26 cellular contexts compared by ENCODE assay signal in genomic region chr15:91127236-91127914, GRCh38. TPM values are rescaled to one million over a fixed set of nuclear protein-coding genes. Genes with fewer than 3 reads are reported as not detected.
"Had no signal": no experiment of that assay in that cellular context is flagged by ENCODE, and none has a peak within 500 bp of the region (broad histone marks: within the 10 kb centered on the region; RNA-seq: fewer than 3 reads in every experiment).

No MANE protein-coding gene starts in this region.

- H3K4me1 Mint-ChIP-seq: activated CD4-positive, alpha-beta T cell treated with anti-CD3 and anti-CD28 coated beads, Interleukin-2, amount 10 ng/mL, durations not matched to agents 24 days and 14 days; brain; memory B cell; naive B cell; stimulated activated effector memory CD8-positive, alpha-beta T cell treated with anti-CD3 and anti-CD28 coated beads, Interleukin-12 subunit alpha, Interleukin-12 subunit beta, amount 100 ng/mL, for 72 hours had no signal

- H3K27ac Mint-ChIP-seq: activated CD4-positive, alpha-beta T cell treated with anti-CD3 and anti-CD28 coated beads, Interleukin-2, amount 10 ng/mL, durations not matched to agents 24 days and 14 days; activated CD8-positive, alpha-beta T cell treated with anti-CD3 and anti-CD28 coated beads for 36 hours; activated naive CD8-positive, alpha-beta T cell treated with anti-CD3 and anti-CD28 coated beads, Interleukin-2, amount 10 ng/mL, durations not matched to agents 7 days and 5 days; activated T-cell treated with anti-CD3 and anti-CD28 coated beads, Interleukin-2, amount 50 U/mL, for 24 hours; activated T-helper 2 cell treated with anti-CD3 and anti-CD28 coated beads, Interferon-gamma antibody, Interleukin-2, Interleukin-4, amounts not matched to agents 10 μg/mL and 5 μg/mL and 100 μg/mL, durations not matched to agents 14 hours and 24 hours and 36 hours; memory B cell; stimulated activated effector memory CD8-positive, alpha-beta T cell treated with anti-CD3 and anti-CD28 coated beads, Interleukin-12 subunit alpha, Interleukin-12 subunit beta, amount 100 ng/mL, for 72 hours had no signal

- H3K4me1 ChIP-seq: esophagus muscularis mucosa, gastroesophageal sphincter, pancreas, sigmoid colon, upper lobe of left lung had no signal

- H3K9me3 ChIP-seq: esophagus muscularis mucosa, gastroesophageal sphincter, heart right ventricle, mucosa of descending colon, pancreas, sigmoid colon, thoracic aorta, upper lobe of left lung had no signal

- H3K27me3 ChIP-seq: pancreas, upper lobe of left lung had no signal

- H3K27ac ChIP-seq: esophagus muscularis mucosa, gastroesophageal sphincter, heart right ventricle, pancreas, sigmoid colon, thoracic aorta, upper lobe of left lung had no signal

- ATAC-seq: activated CD8-positive, alpha-beta T cell treated with anti-CD3 and anti-CD28 coated beads for 36 hours; gastroesophageal sphincter; heart right ventricle; left ventricle myocardium superior; mucosa of descending colon; pancreas; stimulated activated effector memory CD8-positive, alpha-beta T cell treated with anti-CD3 and anti-CD28 coated beads, Interleukin-12 subunit alpha, Interleukin-12 subunit beta, amount 100 ng/mL, for 72 hours had no signal

- DNase-seq: activated CD4-positive, alpha-beta T cell treated with anti-CD3 and anti-CD28 coated beads, Interleukin-2, amount 10 ng/mL, durations not matched to agents 24 days and 14 days; activated CD4-positive, CD25-positive, alpha-beta regulatory T cell; activated CD8-positive, alpha-beta T cell treated with anti-CD3 and anti-CD28 coated beads for 36 hours; activated naive CD4-positive, alpha-beta T cell treated with Interleukin-2 at 50 U/mL for 16 hours; activated naive CD8-positive, alpha-beta T cell treated with anti-CD3 and anti-CD28 coated beads, Interleukin-2, amount 10 ng/mL, durations not matched to agents 7 days and 5 days; activated T-cell treated with anti-CD3 and anti-CD28 coated beads, Interleukin-2, amount 50 U/mL, for 24 hours; central memory CD4-positive, alpha-beta T cell; effector CD8-positive, alpha-beta T cell; heart right ventricle; left ventricle myocardium superior; mucosa of descending colon; naive B cell; pancreas; sigmoid colon; stimulated activated CD4-positive, alpha-beta T cell treated with anti-CD3 and anti-CD28 coated beads, Interleukin-4, amount 100 ng/mL, for 24 hours; T-helper 9 cell; upper lobe of left lung had no signal

- H3K4me3 Mint-ChIP-seq: activated CD4-positive, alpha-beta T cell treated with anti-CD3 and anti-CD28 coated beads, Interleukin-2, amount 10 ng/mL, durations not matched to agents 24 days and 14 days; activated CD8-positive, alpha-beta T cell treated with anti-CD3 and anti-CD28 coated beads for 36 hours; activated naive CD8-positive, alpha-beta T cell treated with anti-CD3 and anti-CD28 coated beads, Interleukin-2, amount 10 ng/mL, durations not matched to agents 7 days and 5 days; activated T-cell treated with anti-CD3 and anti-CD28 coated beads, Interleukin-2, amount 50 U/mL, for 24 hours; memory B cell; naive B cell; stimulated activated effector memory CD8-positive, alpha-beta T cell treated with anti-CD3 and anti-CD28 coated beads, Interleukin-12 subunit alpha, Interleukin-12 subunit beta, amount 100 ng/mL, for 72 hours had no signal

- H3K36me3 Mint-ChIP-seq: activated naive CD8-positive, alpha-beta T cell treated with anti-CD3 and anti-CD28 coated beads, Interleukin-2, amount 10 ng/mL, durations not matched to agents 7 days and 5 days; brain; memory B cell; stimulated activated effector memory CD8-positive, alpha-beta T cell treated with anti-CD3 and anti-CD28 coated beads, Interleukin-12 subunit alpha, Interleukin-12 subunit beta, amount 100 ng/mL, for 72 hours had no signal

- H3K36me3 ChIP-seq: esophagus muscularis mucosa, gastroesophageal sphincter, heart right ventricle, pancreas, sigmoid colon, thoracic aorta, upper lobe of left lung had no signal

- H3K9me3 Mint-ChIP-seq: activated CD4-positive, alpha-beta T cell treated with anti-CD3 and anti-CD28 coated beads, Interleukin-2, amount 10 ng/mL, durations not matched to agents 24 days and 14 days; activated CD8-positive, alpha-beta T cell treated with anti-CD3 and anti-CD28 coated beads for 36 hours; activated naive CD8-positive, alpha-beta T cell treated with anti-CD3 and anti-CD28 coated beads, Interleukin-2, amount 10 ng/mL, durations not matched to agents 7 days and 5 days; activated T-cell treated with anti-CD3 and anti-CD28 coated beads, Interleukin-2, amount 50 U/mL, for 24 hours; activated T-helper 2 cell treated with anti-CD3 and anti-CD28 coated beads, Interferon-gamma antibody, Interleukin-2, Interleukin-4, amounts not matched to agents 10 μg/mL and 5 μg/mL and 100 μg/mL, durations not matched to agents 14 hours and 24 hours and 36 hours; brain; memory B cell; stimulated activated effector memory CD8-positive, alpha-beta T cell treated with anti-CD3 and anti-CD28 coated beads, Interleukin-12 subunit alpha, Interleukin-12 subunit beta, amount 100 ng/mL, for 72 hours had no signal

- FAIRE-seq: endothelial cell of umbilical vein, pancreas had no signal

- H3K4me3 ChIP-seq: esophagus muscularis mucosa, gastroesophageal sphincter, heart right ventricle, mucosa of descending colon, pancreas, sigmoid colon, thoracic aorta, upper lobe of left lung had no signal

RNA-seq across cellular contexts. Expression of gene SV2B, which starts 27.3 kb away (rescaled TPM):
- total RNA-seq: activated CD8-positive, alpha-beta T cell treated with anti-CD3 and anti-CD28 coated beads for 36 hours; endothelial cell of umbilical vein; pulmonary artery endothelial cell had no signal
- polyA plus RNA-seq: endothelial cell of umbilical vein had no signal
